In the genomic region with DNA sequence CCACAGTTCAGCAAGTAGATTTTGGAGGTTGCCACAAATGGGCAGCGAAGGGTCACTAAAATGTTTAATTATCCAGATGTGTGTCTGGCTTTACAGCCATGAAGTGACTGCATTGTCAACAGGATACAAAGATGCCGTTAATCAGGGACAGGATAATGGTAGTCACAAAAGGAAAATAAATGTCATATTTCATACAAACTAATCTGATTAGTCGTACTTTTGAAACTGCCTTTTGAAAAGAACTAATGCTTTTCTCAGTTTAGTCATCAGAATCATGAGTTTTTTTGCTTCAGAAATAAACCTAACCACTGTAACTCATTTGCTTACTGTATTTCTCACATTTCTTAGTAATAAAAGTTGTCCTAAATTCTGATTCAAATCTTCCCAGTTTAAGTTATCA, we compare ENCODE assay signal across 24 cellular contexts. TPM values are rescaled to one million over a fixed set of nuclear protein-coding genes. Genes with fewer than 3 reads are reported as not detected.
DNase-seq lines count a peak whose midpoint lies in the region; ATAC-seq, FAIRE-seq and TF ChIP-seq lines count a peak whose summit lies in the region.
"Had no signal": no experiment of that assay in that cellular context is flagged by ENCODE, and none has a peak within 500 bp of the region (broad histone marks: within the 10 kb centered on the region; RNA-seq: fewer than 3 reads in every experiment).

No MANE protein-coding gene starts in this region.

- no peak overlapping the region for H3K4me3 Mint-ChIP-seq in activated naive CD8-positive, alpha-beta T cell
- H3K4me3 Mint-ChIP-seq in activated naive CD8-positive, alpha-beta T cell treated with anti-CD3 and anti-CD28 coated beads for 36 hours, result no peak overlapping the region
- no peak overlapping the region for H3K4me3 Mint-ChIP-seq in activated B cell treated with CpG ODN at 0.5 μM for 24 hours
- H3K4me3 Mint-ChIP-seq: activated CD4-positive, alpha-beta memory T cell treated with anti-CD3 and anti-CD28 coated beads for 36 hours; activated naive CD8-positive, alpha-beta T cell treated with anti-CD3 and anti-CD28 coated beads, Interleukin-2, amount 10 ng/mL, durations not matched to agents 7 days and 5 days; mesothelial cell of epicardium; natural killer cell; T-helper 2 cell treated with Interferon-gamma antibody and Interleukin-4, amounts not matched to agents 5 μg/mL and 100 μg/mL, for 36 hours; WTC11 had no signal

- no peaks in the 10 kb centered on the region for H3K9me3 Mint-ChIP-seq in activated naive CD8-positive, alpha-beta T cell (ENCODE audit: low read depth)
- H3K9me3 Mint-ChIP-seq in activated naive CD8-positive, alpha-beta T cell treated with anti-CD3 and anti-CD28 coated beads for 36 hours, result peaks cover 2% of the 10 kb centered on the region
- H3K9me3 Mint-ChIP-seq in activated B cell treated with CpG ODN at 0.5 μM for 24 hours, result peaks cover 6% of the 10 kb centered on the region
- H3K9me3 Mint-ChIP-seq: activated CD4-positive, alpha-beta memory T cell treated with anti-CD3 and anti-CD28 coated beads for 36 hours; activated naive CD8-positive, alpha-beta T cell treated with anti-CD3 and anti-CD28 coated beads, Interleukin-2, amount 10 ng/mL, durations not matched to agents 7 days and 5 days; natural killer cell; T-helper 2 cell treated with Interferon-gamma antibody and Interleukin-4, amounts not matched to agents 5 μg/mL and 100 μg/mL, for 36 hours had no signal

- intact Hi-C loops in activated B cell treated with CpG ODN at 0.5 μM for 24 hours (cut with micrococcal nuclease) (no loop called here), pancreas (cut with DNase I) (no loop called here), esophagus muscularis mucosa (cut with DNase I) (no loop called here)

- ATAC-seq in HG03354 (IDR thresholded peaks at IDR 0.05; ENCODE audit: poor library complexity, severe bottlenecking, unreplicated experiment) (peak; percentile 22), activated B cell treated with CpG ODN at 0.5 μM for 24 hours (ENCODE audit: low read depth) (no peak), HG02938 (IDR thresholded peaks at IDR 0.05; ENCODE audit: unreplicated experiment) (no peak), pancreas (no peak)
- ATAC-seq: heart right ventricle, HepG2, left lobe of liver, natural killer cell, WTC11 had no signal

- no peak for TF ChIP-seq POLR2A in esophagus muscularis mucosa (IDR thresholded peaks at IDR 0.05; ENCODE audit: low read depth)

- H3K4me1 ChIP-seq in pancreas, result no peaks in the 10 kb centered on the region
- no peaks in the 10 kb centered on the region for H3K4me1 ChIP-seq in esophagus muscularis mucosa
- H3K4me1 ChIP-seq: heart right ventricle had no signal

- H3K4me3 ChIP-seq in pancreas (no peak overlapping the region), esophagus muscularis mucosa (no peak overlapping the region)
- H3K4me3 ChIP-seq: BLaER1, heart right ventricle, SK-N-MC had no signal

- WGBS in pancreas, 2 donors, result 54 to 60% methylated on average over 3 of the region's 3 CpGs
- 62% methylated on average over 3 of the region's 3 CpGs for WGBS in esophagus muscularis mucosa

- H3K36me3 ChIP-seq in pancreas, result no peaks in the 10 kb centered on the region
- H3K36me3 ChIP-seq in esophagus muscularis mucosa, result no peaks in the 10 kb centered on the region
- H3K36me3 ChIP-seq: heart right ventricle had no signal

- H3K9me3 ChIP-seq in pancreas (no peaks in the 10 kb centered on the region), esophagus muscularis mucosa (peaks cover 0 to 6% (median 2%) of the 10 kb centered on the region in 4 donors)

- FAIRE-seq in pancreas (lab: Jason Lieb, UNC), result no peak
- FAIRE-seq: HepG2 had no signal

- TF ChIP-seq EP300 in esophagus muscularis mucosa (IDR thresholded peaks at IDR 0.05), result no peak

- no peak for TF ChIP-seq CTCF in activated B cell treated with CpG ODN at 0.5 μM for 24 hours (IDR thresholded peaks at IDR 0.05)
- no peak for TF ChIP-seq CTCF in pancreas (IDR thresholded peaks at IDR 0.05)
- TF ChIP-seq CTCF in esophagus muscularis mucosa (IDR thresholded peaks at IDR 0.05), result no peak

- H3K4me1 Mint-ChIP-seq in activated naive CD8-positive, alpha-beta T cell (ENCODE audit: low read depth), result peaks cover 3% of the 10 kb centered on the region
- peaks cover 6% of the 10 kb centered on the region for H3K4me1 Mint-ChIP-seq in activated naive CD8-positive, alpha-beta T cell treated with anti-CD3 and anti-CD28 coated beads for 36 hours
- peaks cover 58% of the 10 kb centered on the region for H3K4me1 Mint-ChIP-seq in activated B cell treated with CpG ODN at 0.5 μM for 24 hours
- H3K4me1 Mint-ChIP-seq: activated naive CD8-positive, alpha-beta T cell treated with anti-CD3 and anti-CD28 coated beads, Interleukin-2, amount 10 ng/mL, durations not matched to agents 7 days and 5 days; natural killer cell had no signal

- DNase-seq in activated naive CD8-positive, alpha-beta T cell treated with anti-CD3 and anti-CD28 coated beads for 36 hours, result no peak
- no peak for DNase-seq in activated B cell treated with CpG ODN at 0.5 μM for 24 hours
- no peak for DNase-seq in ecto neural progenitor cell (ENCODE audit: low spot score)
- no peak for DNase-seq in pancreas
- DNase-seq in esophagus muscularis mucosa (ENCODE audit: extremely low spot score), result no peak
- DNase-seq: activated CD4-positive, alpha-beta memory T cell treated with anti-CD3 and anti-CD28 coated beads for 36 hours; activated naive CD8-positive, alpha-beta T cell treated with anti-CD3 and anti-CD28 coated beads, Interleukin-2, amount 10 ng/mL, durations not matched to agents 7 days and 5 days; foreskin fibroblast; heart right ventricle; natural killer cell; NCI-H2081 treated with DMSO at 0.1 percent for 48 hours; RPMI8226; substantia nigra had no signal

- POLR2A ChIA-PET in activated B cell treated with CpG ODN at 0.5 μM for 24 hours (lab: Charles Lee), result interaction anchor here (0.9 kb wide), 1 partner anchor 23 kb away, joined by 3 read pairs; no protein-coding TSS in a partner anchor

- CTCF ChIA-PET in activated B cell treated with CpG ODN at 0.5 μM for 24 hours (lab: Charles Lee), result no interaction called here

- H3K27ac ChIP-seq in pancreas (no peak overlapping the region), esophagus muscularis mucosa (replicated peaks in 1 of 4) (no peak overlapping the region)
- H3K27ac ChIP-seq: BLaER1, heart right ventricle, SK-N-MC had no signal

- H3K36me3 Mint-ChIP-seq in activated naive CD8-positive, alpha-beta T cell, result no peaks in the 10 kb centered on the region
- H3K36me3 Mint-ChIP-seq in activated naive CD8-positive, alpha-beta T cell treated with anti-CD3 and anti-CD28 coated beads for 36 hours, result no peaks in the 10 kb centered on the region
- H3K36me3 Mint-ChIP-seq in activated B cell treated with CpG ODN at 0.5 μM for 24 hours (ENCODE audit: low read depth), result peaks cover 49% of the 10 kb centered on the region
- H3K36me3 Mint-ChIP-seq: activated CD4-positive, alpha-beta memory T cell treated with anti-CD3 and anti-CD28 coated beads for 36 hours; activated naive CD8-positive, alpha-beta T cell treated with anti-CD3 and anti-CD28 coated beads, Interleukin-2, amount 10 ng/mL, durations not matched to agents 7 days and 5 days; natural killer cell; WTC11 had no signal

- H3K27me3 Mint-ChIP-seq in activated naive CD8-positive, alpha-beta T cell, result peaks cover 12% of the 10 kb centered on the region
- peaks cover 27% of the 10 kb centered on the region for H3K27me3 Mint-ChIP-seq in activated naive CD8-positive, alpha-beta T cell treated with anti-CD3 and anti-CD28 coated beads for 36 hours
- no peaks in the 10 kb centered on the region for H3K27me3 Mint-ChIP-seq in activated B cell treated with CpG ODN at 0.5 μM for 24 hours

- no peaks in the 10 kb centered on the region for H3K27me3 ChIP-seq in pancreas
- no peaks in the 10 kb centered on the region for H3K27me3 ChIP-seq in esophagus muscularis mucosa
- H3K27me3 ChIP-seq: BLaER1 had no signal

- H3K27ac Mint-ChIP-seq in activated naive CD8-positive, alpha-beta T cell, result peak overlapping the region; percentile 19
- H3K27ac Mint-ChIP-seq in activated naive CD8-positive, alpha-beta T cell treated with anti-CD3 and anti-CD28 coated beads for 36 hours, result no peak overlapping the region
- H3K27ac Mint-ChIP-seq in activated B cell treated with CpG ODN at 0.5 μM for 24 hours, result peak overlapping the region; percentile 74
- H3K27ac Mint-ChIP-seq: activated CD4-positive, alpha-beta memory T cell treated with anti-CD3 and anti-CD28 coated beads for 36 hours; activated naive CD8-positive, alpha-beta T cell treated with anti-CD3 and anti-CD28 coated beads, Interleukin-2, amount 10 ng/mL, durations not matched to agents 7 days and 5 days; mesothelial cell of epicardium; natural killer cell; T-helper 2 cell treated with Interferon-gamma antibody and Interleukin-4, amounts not matched to agents 5 μg/mL and 100 μg/mL, for 36 hours; WTC11 had no signal

RNA-seq across cellular contexts. Expression of gene WNT16, which starts 22.2 kb away (rescaled TPM):
- not detected for total RNA-seq in activated naive CD8-positive, alpha-beta T cell treated with anti-CD3 and anti-CD28 coated beads for 36 hours
- total RNA-seq in activated B cell treated with CpG ODN at 0.5 μM for 24 hours (4.9 and 6.7 TPM in 2 replicates), pancreas (under 1 TPM in 1 of 6 donors, not detected in 5; 0.06 TPM), esophagus muscularis mucosa (under 1 TPM in 3 of 4 donors, not detected in 1; 0.23 to 0.91 (median 0.33) TPM)
- under 1 TPM in 1 of 2 donors, not detected in 1; 0.05 TPM for polyA plus RNA-seq in pancreas
- total RNA-seq: activated CD4-positive, alpha-beta memory T cell treated with anti-CD3 and anti-CD28 coated beads for 36 hours; activated naive CD8-positive, alpha-beta T cell treated with anti-CD3 and anti-CD28 coated beads, Interleukin-2, amount 10 ng/mL, durations not matched to agents 7 days and 5 days; epithelial cell of proximal tubule; heart right ventricle; HepG2; left lobe of liver; natural killer cell had no signal
- polyA plus RNA-seq: heart right ventricle, HepG2 had no signal
